ENCODE assay signal across 22 cellular contexts in the genomic region with DNA sequence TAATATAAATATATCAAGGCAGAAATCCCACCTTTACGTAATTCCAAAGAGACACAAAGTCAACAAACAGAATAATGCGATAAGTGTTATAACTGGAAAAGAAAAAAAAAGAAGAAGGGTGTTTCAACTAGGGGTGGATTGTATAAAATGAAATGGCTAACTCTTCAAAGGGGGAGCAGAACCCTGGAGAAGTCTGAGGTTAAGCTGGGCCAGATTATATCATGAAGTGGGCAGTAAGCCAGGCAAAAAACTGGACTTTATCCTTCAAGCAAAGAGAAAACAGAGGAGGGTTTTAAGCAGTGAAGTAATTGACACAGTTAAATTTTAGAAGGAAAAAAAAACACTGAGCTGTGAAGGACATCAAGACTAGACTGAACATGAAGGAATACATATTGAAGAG. TPM values are rescaled to one million over a fixed set of nuclear protein-coding genes. Genes with fewer than 3 reads are reported as not detected.
DNase-seq lines count a peak whose midpoint lies in the region; ATAC-seq, FAIRE-seq and TF ChIP-seq lines count a peak whose summit lies in the region.
"Had no signal": no experiment of that assay in that cellular context is flagged by ENCODE, and none has a peak within 500 bp of the region (broad histone marks: within the 10 kb centered on the region; RNA-seq: fewer than 3 reads in every experiment).

No MANE protein-coding gene starts in this region.

- no TSS peak for BruUV-seq in K562 (replicated peaks; lab: Mats Ljungman, UMichigan)

- FAIRE-seq in K562 (lab: Jason Lieb, UNC), result no peak
- FAIRE-seq: keratinocyte had no signal

- H3K36me3 ChIP-seq in K562 (ENCODE audit: control insufficient read depth, insufficient read depth, low read length) (no peaks in the 10 kb centered on the region), right atrium auricular region (no peaks in the 10 kb centered on the region), uterus (no peaks in the 10 kb centered on the region)
- H3K36me3 ChIP-seq: neutrophil, upper lobe of right lung had no signal

- TF ChIP-seq POLR2A in K562 (conservative IDR thresholded peaks at IDR 0.05) (no peak), uterus (IDR thresholded peaks at IDR 0.05) (no peak)

- no peaks in the 10 kb centered on the region for H3K9me3 Mint-ChIP-seq in progenitor cell of endocrine pancreas (ENCODE audit: low read depth)
- H3K9me3 Mint-ChIP-seq: stimulated activated naive CD8-positive, alpha-beta T cell treated with anti-CD3 and anti-CD28 coated beads, Interleukin-15, Interleukin-2, amounts not matched to agents 100 ng/mL and 50 ng/mL, for 24 hours had no signal

- peak overlapping the region; percentile 72 for H3K27ac Mint-ChIP-seq in progenitor cell of endocrine pancreas
- H3K27ac Mint-ChIP-seq: activated CD4-positive, alpha-beta T cell treated with anti-CD3 and anti-CD28 coated beads for 36 hours; effector memory CD8-positive, alpha-beta T cell; stimulated activated naive CD8-positive, alpha-beta T cell treated with anti-CD3 and anti-CD28 coated beads, Interleukin-15, Interleukin-2, amounts not matched to agents 100 ng/mL and 50 ng/mL, for 24 hours had no signal

- no peak for TF ChIP-seq RAD21 in K562 (CRISPR knock-in tag; conservative IDR thresholded peaks at IDR 0.05 in 1 of 2, IDR thresholded peaks at IDR 0.05 in 1 of 2)

- TF ChIP-seq EP300 in K562 (IDR thresholded peaks at IDR 0.05; ENCODE audit: low read length), result no peak

- H3K9me1 ChIP-seq in K562 (ENCODE audit: control insufficient read depth, insufficient read depth, low read length), result no peaks in the 10 kb centered on the region

- H3K4me1 Mint-ChIP-seq in progenitor cell of endocrine pancreas (ENCODE audit: low read depth), result peaks cover 3% of the 10 kb centered on the region
- H3K4me1 Mint-ChIP-seq: activated CD4-positive, alpha-beta T cell treated with anti-CD3 and anti-CD28 coated beads for 36 hours had no signal

- 7% methylated on average over 2 of the region's 2 CpGs for WGBS in K562 (ENCODE audit: insufficient coverage, low coverage, missing lambda C conversion rate)

- no peak overlapping the region for H3K4me2 ChIP-seq in K562 (ENCODE audit: insufficient read depth, low read length)

- H3K9me3 ChIP-seq in K562 (replicated peaks; ENCODE audit: control insufficient read depth, insufficient read depth, low read depth, low read length), result no peaks in the 10 kb centered on the region
- no peaks in the 10 kb centered on the region for H3K9me3 ChIP-seq in right atrium auricular region
- no peaks in the 10 kb centered on the region for H3K9me3 ChIP-seq in uterus
- H3K9me3 ChIP-seq: neutrophil, upper lobe of right lung had no signal

- H3K4me3 ChIP-seq in K562, result no peak overlapping the region
- no peak overlapping the region for H3K4me3 ChIP-seq in right atrium auricular region
- no peak overlapping the region for H3K4me3 ChIP-seq in uterus
- H3K4me3 ChIP-seq: upper lobe of right lung had no signal

- H3K27me3 Mint-ChIP-seq in progenitor cell of endocrine pancreas, result no peaks in the 10 kb centered on the region

- H3K4me1 ChIP-seq in K562 (replicated peaks in 1 of 2; ENCODE audit: control insufficient read depth in 2 of 2, insufficient read depth in 2 of 2, low read length in 2 of 2) (no peaks in the 10 kb centered on the region; a peak in 3 of 5 replicates), right atrium auricular region (peaks cover 0 to 42% of the 10 kb centered on the region in 2 donors), uterus (no peaks in the 10 kb centered on the region)
- H3K4me1 ChIP-seq: upper lobe of right lung had no signal

- H4K20me1 ChIP-seq in K562 (replicated peaks; ENCODE audit: control insufficient read depth, insufficient read depth, low read length), result no peaks in the 10 kb centered on the region

- no peak overlapping the region for H3K4me3 Mint-ChIP-seq in progenitor cell of endocrine pancreas (ENCODE audit: low read depth)
- H3K4me3 Mint-ChIP-seq: activated CD4-positive, alpha-beta T cell treated with anti-CD3 and anti-CD28 coated beads for 36 hours; effector memory CD8-positive, alpha-beta T cell; stimulated activated naive CD8-positive, alpha-beta T cell treated with anti-CD3 and anti-CD28 coated beads, Interleukin-15, Interleukin-2, amounts not matched to agents 100 ng/mL and 50 ng/mL, for 24 hours had no signal

- H3K27ac ChIP-seq in K562 (ENCODE audit: extremely low read depth, low read depth, low read length) (peak overlapping the region; percentile 7; the same call in 1 of the 3 replicates), right atrium auricular region (peak overlapping the region; percentile 23 to 84), uterus (no peak overlapping the region)
- H3K27ac ChIP-seq: neutrophil, upper lobe of right lung had no signal

- TF ChIP-seq CTCF in K562 (IDR thresholded peaks at IDR 0.05 in 2 of 3, conservative IDR thresholded peaks at IDR 0.05 in 1 of 3; ENCODE audit: insufficient read depth in 2 of 3, low read depth in 1 of 3, low read length in 3 of 3), result no peak
- TF ChIP-seq CTCF in right atrium auricular region (IDR thresholded peaks at IDR 0.05), result no peak
- no peak for TF ChIP-seq CTCF in progenitor cell of endocrine pancreas (IDR thresholded peaks at IDR 0.05; ENCODE audit: unreplicated experiment)
- TF ChIP-seq CTCF in uterus (IDR thresholded peaks at IDR 0.05), result no peak

- in situ Hi-C loops in K562 (cut with MboI), result no loop called here
- in situ Hi-C loops in ACHN (cut with HindIII; ENCODE audit: low pct_ligation_motif_present, low pct_unique_long_range_greater_than_20kb, low sequenced_read_pairs), result no loop called here

- no peak overlapping the region for H3K9ac ChIP-seq in K562 (ENCODE audit: insufficient read depth in 1 of 2, low read depth in 2 of 2, low read length in 2 of 2)

- H3K27me3 ChIP-seq in K562 (ENCODE audit: control insufficient read depth in 2 of 2, insufficient read depth in 2 of 2, low read length in 2 of 2) (no peaks in the 10 kb centered on the region), right atrium auricular region (no peaks in the 10 kb centered on the region), uterus (no peaks in the 10 kb centered on the region)
- H3K27me3 ChIP-seq: neutrophil, upper lobe of right lung had no signal

- CTCF ChIA-PET in K562 (lab: Yijun Ruan, JAX; ENCODE audit: low intra/inter-chr PET ratio), result no interaction called here

- POLR2A ChIA-PET in K562 (lab: Yijun Ruan, JAX), result interaction anchor here (1.2 kb wide), 1 partner anchor 10 kb away, joined by 3 read pairs; no protein-coding TSS in a partner anchor

- intact Hi-C loops in K562 (cut with micrococcal nuclease), result no loop called here
- intact Hi-C loops in uterus (cut with DNase I; ENCODE audit: low total_unique reads), result no loop called here

- peaks cover 2% of the 10 kb centered on the region; the same call in 2 of the 3 replicates for H3K79me2 ChIP-seq in K562 (ENCODE audit: control insufficient read depth, insufficient read depth, low read length)

- ATAC-seq in K562 (peak; percentile 53), GM21367 (IDR thresholded peaks at IDR 0.05; ENCODE audit: unreplicated experiment) (no peak)
- ATAC-seq: activated CD4-positive, alpha-beta T cell treated with anti-CD3 and anti-CD28 coated beads for 36 hours; effector memory CD8-positive, alpha-beta T cell; sciatic nerve; upper lobe of right lung had no signal

- no peaks in the 10 kb centered on the region for H3K36me3 Mint-ChIP-seq in progenitor cell of endocrine pancreas (ENCODE audit: insufficient read depth)

- DNase-seq in HuH-7 (ENCODE audit: low spot score) (peak; percentile 17), K562 (ENCODE audit: extremely low read depth in 1 of 4, low spot score in 3 of 4) (peak in 2 of 4 experiments; percentile 14 to 32), right atrium auricular region (ENCODE audit: low spot score) (no peak), progenitor cell of endocrine pancreas (ENCODE audit: low spot score, unreplicated experiment) (no peak), ACHN (no peak), uterus (no peak)
- DNase-seq: activated CD4-positive, alpha-beta T cell treated with anti-CD3 and anti-CD28 coated beads for 36 hours; central memory CD4-positive, alpha-beta T cell; COR-L47; effector memory CD8-positive, alpha-beta T cell; HCEC 1CT; hippocampal formation; NCI-H1092 treated with DMSO at 0.1 percent for 48 hours; NCI-H2081 treated with DMSO at 0.1 percent for 48 hours; NCI-H524; T-helper 9 cell; upper lobe of right lung had no signal

- no peak overlapping the region for H2AFZ ChIP-seq in K562 (ENCODE audit: low read depth, low read length)

TF ChIP-seq in K562, 482 proteins besides CTCF, POLR2A, EP300 and RAD21:
- TF ChIP-seq SPI1 (IDR thresholded peaks at IDR 0.05; ENCODE audit: borderline replicate concordance, low read depth, low read length) (no peak), ZNF184 (CRISPR knock-in tag; IDR thresholded peaks at IDR 0.05) (0 out of 2 replicates have a peak, but pooled peaks have one; percentile 21), NFIC (IDR thresholded peaks at IDR 0.05) (peak; percentile 68)

RNA-seq across cellular contexts. Expression of a gene that starts 41.9 kb away (rescaled TPM):
- 4.4 and 10.2 TPM in 2 replicates for total RNA-seq in K562 (2011; cell fraction: chromatin; rRNA removed; ENCODE audit: low replicate concordance)
- 3.3 and 5.4 TPM in 2 replicates for total RNA-seq in K562 (2011; cell fraction: nucleolus; rRNA removed)
- 4.2 and 4.5 TPM in 2 replicates for total RNA-seq in K562 (2011; cell fraction: nucleoplasm; rRNA removed)
- total RNA-seq in K562 (2014; rRNA removed) (6.4 and 8.5 TPM in 2 replicates), K562 (2014; rRNA removed; fragmentation: Illumina TruSeq; extraction: Trizol) (8.7 and 9.1 TPM in 2 replicates), K562 (2015; rRNA removed; fragmentation: Illumina TruSeq; extraction: Trizol) (8.0 and 8.9 TPM in 2 replicates), K562 (2021) (10.7 and 12.3 TPM in 2 replicates), right atrium auricular region (100 to 1,000 TPM in 1 of 2 donors, 10 to 100 TPM in 1; 64.3 to 162 TPM), progenitor cell of endocrine pancreas (13.5 and 13.7 TPM in 2 replicates), uterus (10 to 100 TPM; 20.2 to 74.7 (median 30.9) TPM)
- polyA plus RNA-seq in K562 (2011; rRNA removed) (2.2 and 7.0 TPM in 2 replicates), K562 (2014; fragmentation: Illumina TruSeq; extraction: Trizol) (8.0 and 10.0 TPM in 2 replicates), K562 (2014; fragmentation: Nextera tagmentation; extraction: Ambion mirVana) (1 to 10 TPM; 2.8 to 2.9 TPM), K562 (2014; rRNA removed) (5.5 and 6.4 TPM in 2 replicates)
- 0.84 and 3.8 TPM in 2 replicates for polyA plus RNA-seq in K562 (2011; cell fraction: cytosol; rRNA removed)
- 2.0 and 9.5 TPM in 2 replicates for polyA plus RNA-seq in K562 (2011; cell fraction: nucleus; rRNA removed)
- polyA plus RNA-seq in K562 (2012), result 3.3 and 5.5 TPM in 2 replicates
- polyA minus RNA-seq in K562 (2011; rRNA and poly(A)+ RNA removed), result 2.5 and 13.1 TPM in 2 replicates
- polyA minus RNA-seq in K562 (2011; cell fraction: cytosol; rRNA and poly(A)+ RNA removed), result 2.1 and 8.5 TPM in 2 replicates
- polyA minus RNA-seq in K562 (2011; cell fraction: nucleus; rRNA and poly(A)+ RNA removed), result 1.6 and 4.8 TPM in 2 replicates

Comparison
In these comparisons a context has a peak if more than half of its experiments do, and no peak if none do; other contexts are left out.
1. H3K27ac ChIP-seq: peak in K562 (single experiment) and right atrium auricular region (2 of 2); none in uterus (0 of 2).